Comparison of ENCODE assay signal across 17 cellular contexts in the genomic region with DNA sequence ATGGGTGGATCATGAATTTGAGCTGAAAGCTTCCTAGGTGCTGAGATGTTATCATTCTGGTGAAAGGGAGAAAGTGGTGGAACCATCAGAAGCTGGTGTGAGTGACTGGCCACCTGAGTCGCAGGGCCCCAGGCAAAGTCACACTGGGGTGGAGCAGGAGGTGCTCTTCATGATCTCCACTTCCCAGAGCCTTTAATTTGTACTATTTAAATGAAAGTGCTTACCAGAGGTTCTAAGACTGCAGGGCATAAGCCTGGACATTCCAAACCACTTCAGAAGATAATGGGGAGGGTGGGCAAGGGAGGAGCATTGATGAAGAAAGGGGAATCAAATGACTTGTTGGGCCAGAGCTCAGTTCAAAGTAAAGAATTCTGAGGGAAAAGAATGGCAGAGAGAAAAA.
DNase-seq lines count a peak whose midpoint lies in the region; ATAC-seq and TF ChIP-seq lines count a peak whose summit lies in the region.
"Had no signal": no experiment of that assay in that cellular context is flagged by ENCODE, and none has a peak within 500 bp of the region (broad histone marks: within the 10 kb centered on the region; RNA-seq: fewer than 3 reads in every experiment).

No MANE protein-coding gene starts in this region.

- ATAC-seq in right cardiac atrium (no peak), HG03280 (IDR thresholded peaks at IDR 0.05; ENCODE audit: unreplicated experiment) (no peak)
- ATAC-seq: naive thymus-derived CD4-positive, alpha-beta T cell had no signal

- H3K36me3 ChIP-seq in SJSA1 (peaks cover 4% of the 10 kb centered on the region), sigmoid colon (peaks cover 0 to 31% (median 3%) of the 10 kb centered on the region in 4 donors)

- WGBS in right cardiac atrium: 92% methylated on average over 1 of the region's 1 CpG
- 90 to 98% methylated on average over 1 of the region's 1 CpG for WGBS in sigmoid colon, 2 donors

- peak; percentile 10 for DNase-seq in GM03348 (ENCODE audit: low spot score)
- no peak for DNase-seq in SJSA1 (ENCODE audit: low read depth in 1 of 2, low spot score in 2 of 2)
- no peak for DNase-seq in right cardiac atrium
- no peak for DNase-seq in sigmoid colon
- no peak for DNase-seq in AG08396 (ENCODE audit: low spot score)
- no peak for DNase-seq in GF-D8 (lab: John Stamatoyannopoulos, UW)
- DNase-seq in stimulated activated CD4-positive, alpha-beta T cell treated with anti-CD3 and anti-CD28 coated beads, Interleukin-12 subunit alpha, Interleukin-12 subunit beta, amount 100 ng/mL, for 4 hours: no peak
- DNase-seq: activated CD4-positive, CD25-positive, alpha-beta regulatory T cell treated with anti-CD3 and anti-CD28 coated beads, Interleukin-2, amount 50 U/mL, for 72 hours; activated naive CD4-positive, alpha-beta T cell treated with anti-CD3 and anti-CD28 coated beads for 36 hours; naive thymus-derived CD4-positive, alpha-beta T cell; NCI-H146; NCI-H446; NK-92 treated with Interleukin-12 subunit alpha and Interleukin-12 subunit beta, amount 100 ng/mL, for 24 hours; SHP77 treated with DMSO at 0.1 percent for 48 hours; stimulated activated CD4-positive, alpha-beta T cell treated with anti-CD3 and anti-CD28 coated beads, Interleukin-1b, Interleukin-23, amount 100 ng/mL, for 48 hours had no signal

- intact Hi-C loops in right cardiac atrium (cut with DNase I): no loop called here
- intact Hi-C loops in sigmoid colon (cut with DNase I): no loop called here

- no peak for TF ChIP-seq EP300 in sigmoid colon (IDR thresholded peaks at IDR 0.05)

- H3K9me3 ChIP-seq in SJSA1 (replicated peaks): no peaks in the 10 kb centered on the region
- H3K9me3 ChIP-seq in right cardiac atrium (ENCODE audit: control insufficient read depth, low read length): no peaks in the 10 kb centered on the region
- no peaks in the 10 kb centered on the region for H3K9me3 ChIP-seq in sigmoid colon
- H3K9me3 ChIP-seq: thoracic aorta had no signal

- TF ChIP-seq CTCF in sigmoid colon (IDR thresholded peaks at IDR 0.05): no peak

- H3K4me3 ChIP-seq in SJSA1: no peak overlapping the region
- no peak overlapping the region for H3K4me3 ChIP-seq in right cardiac atrium (ENCODE audit: low read length)
- no peak overlapping the region for H3K4me3 ChIP-seq in sigmoid colon
- H3K4me3 ChIP-seq: thoracic aorta had no signal

- no peaks in the 10 kb centered on the region for H3K27me3 ChIP-seq in SJSA1 (replicated peaks)
- no peaks in the 10 kb centered on the region for H3K27me3 ChIP-seq in right cardiac atrium (ENCODE audit: control insufficient read depth, insufficient read depth)
- no peaks in the 10 kb centered on the region for H3K27me3 ChIP-seq in sigmoid colon

- H3K4me1 ChIP-seq in SJSA1 (replicated peaks): peaks cover 44% of the 10 kb centered on the region
- H3K4me1 ChIP-seq in right cardiac atrium (ENCODE audit: control insufficient read depth, insufficient read depth, low read length): peaks cover 15% of the 10 kb centered on the region
- H3K4me1 ChIP-seq in sigmoid colon: peaks cover 0 to 30% (median 20%) of the 10 kb centered on the region in 4 donors

- H3K27ac ChIP-seq in SJSA1 (peak overlapping the region; percentile 74), right cardiac atrium (ENCODE audit: low read length) (peak overlapping the region; percentile 72), sigmoid colon (peak overlapping the region in 3 of 4 donors; percentile 14 to 80 (median 69))

- no peak for TF ChIP-seq POLR2A in sigmoid colon (IDR thresholded peaks at IDR 0.05)
